In the genomic region with DNA sequence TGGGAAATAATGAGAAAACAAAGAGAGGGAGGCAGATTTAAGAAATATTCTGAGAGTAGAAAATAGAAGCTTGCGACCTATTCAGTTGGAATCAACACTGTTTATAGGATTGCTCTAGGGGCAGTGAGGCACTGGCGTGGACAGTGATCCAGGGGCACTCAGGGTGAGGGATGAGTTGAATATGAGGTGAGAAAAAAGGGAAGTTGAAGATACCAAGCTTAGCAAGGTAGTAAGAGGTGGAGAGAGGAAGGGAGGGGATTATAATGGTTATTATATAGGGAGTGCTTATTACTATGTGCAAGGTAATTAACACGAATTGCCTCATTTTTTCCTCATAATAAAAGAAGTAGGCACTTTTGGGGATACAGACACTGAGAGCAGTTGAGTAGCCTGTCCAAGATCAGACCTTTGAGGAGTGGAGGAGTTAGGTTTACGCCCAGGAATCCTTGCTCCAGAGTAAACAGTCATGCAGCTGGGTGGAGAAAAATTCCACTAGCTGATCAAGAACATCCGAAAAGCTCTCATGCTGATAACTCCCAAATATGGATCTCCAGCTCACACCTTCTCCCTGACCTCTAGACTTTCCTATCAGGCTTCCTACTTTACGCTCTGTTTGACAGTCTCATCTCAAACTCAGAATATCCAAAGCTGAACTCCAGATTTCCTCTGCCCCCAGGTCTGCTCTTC, we compare ENCODE assay signal across 1 cellular context.
TF ChIP-seq lines count a peak whose summit lies in the region.

No MANE protein-coding gene starts in this region.

TF ChIP-seq in WTC11, 78 proteins besides CTCF, POLR2A, EP300 and RAD21 (continued from another document):
- TF ChIP-seq ATF2 (CRISPR knock-in tag; IDR thresholded peaks at IDR 0.05; ENCODE audit: borderline replicate concordance, low read depth): no peak
- TF ChIP-seq HMGXB4 (CRISPR knock-in tag; IDR thresholded peaks at IDR 0.05): no peak
- no peak for TF ChIP-seq IRF2 (CRISPR knock-in tag; IDR thresholded peaks at IDR 0.05; ENCODE audit: borderline replicate concordance, low read depth)
- TF ChIP-seq EMX1 (CRISPR knock-in tag; IDR thresholded peaks at IDR 0.05): no peak
- TF ChIP-seq, protein P1, sequence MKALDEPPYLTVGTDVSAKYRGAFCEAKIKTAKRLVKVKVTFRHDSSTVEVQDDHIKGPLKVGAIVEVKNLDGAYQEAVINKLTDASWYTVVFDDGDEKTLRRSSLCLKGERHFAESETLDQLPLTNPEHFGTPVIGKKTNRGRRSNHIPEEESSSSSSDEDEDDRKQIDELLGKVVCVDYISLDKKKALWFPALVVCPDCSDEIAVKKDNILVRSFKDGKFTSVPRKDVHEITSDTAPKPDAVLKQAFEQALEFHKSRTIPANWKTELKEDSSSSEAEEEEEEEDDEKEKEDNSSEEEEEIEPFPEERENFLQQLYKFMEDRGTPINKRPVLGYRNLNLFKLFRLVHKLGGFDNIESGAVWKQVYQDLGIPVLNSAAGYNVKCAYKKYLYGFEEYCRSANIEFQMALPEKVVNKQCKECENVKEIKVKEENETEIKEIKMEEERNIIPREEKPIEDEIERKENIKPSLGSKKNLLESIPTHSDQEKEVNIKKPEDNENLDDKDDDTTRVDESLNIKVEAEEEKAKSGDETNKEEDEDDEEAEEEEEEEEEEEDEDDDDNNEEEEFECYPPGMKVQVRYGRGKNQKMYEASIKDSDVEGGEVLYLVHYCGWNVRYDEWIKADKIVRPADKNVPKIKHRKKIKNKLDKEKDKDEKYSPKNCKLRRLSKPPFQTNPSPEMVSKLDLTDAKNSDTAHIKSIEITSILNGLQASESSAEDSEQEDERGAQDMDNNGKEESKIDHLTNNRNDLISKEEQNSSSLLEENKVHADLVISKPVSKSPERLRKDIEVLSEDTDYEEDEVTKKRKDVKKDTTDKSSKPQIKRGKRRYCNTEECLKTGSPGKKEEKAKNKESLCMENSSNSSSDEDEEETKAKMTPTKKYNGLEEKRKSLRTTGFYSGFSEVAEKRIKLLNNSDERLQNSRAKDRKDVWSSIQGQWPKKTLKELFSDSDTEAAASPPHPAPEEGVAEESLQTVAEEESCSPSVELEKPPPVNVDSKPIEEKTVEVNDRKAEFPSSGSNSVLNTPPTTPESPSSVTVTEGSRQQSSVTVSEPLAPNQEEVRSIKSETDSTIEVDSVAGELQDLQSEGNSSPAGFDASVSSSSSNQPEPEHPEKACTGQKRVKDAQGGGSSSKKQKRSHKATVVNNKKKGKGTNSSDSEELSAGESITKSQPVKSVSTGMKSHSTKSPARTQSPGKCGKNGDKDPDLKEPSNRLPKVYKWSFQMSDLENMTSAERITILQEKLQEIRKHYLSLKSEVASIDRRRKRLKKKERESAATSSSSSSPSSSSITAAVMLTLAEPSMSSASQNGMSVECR (CRISPR knock-in tag; IDR thresholded peaks at IDR 0.05; ENCODE audit: borderline replicate concordance): no peak
- TF ChIP-seq SMAD3 (CRISPR knock-in tag; IDR thresholded peaks at IDR 0.05; ENCODE audit: borderline replicate concordance): no peak
TF ChIP-seq in WTC11: peak in this region for 0.
